13 cellular contexts compared by ENCODE assay signal in genomic region chr3:29284578-29284977, GRCh38. TPM values are rescaled to one million over a fixed set of nuclear protein-coding genes. Genes with fewer than 3 reads are reported as not detected.
DNase-seq lines count a peak whose midpoint lies in the region; ATAC-seq and TF ChIP-seq lines count a peak whose summit lies in the region.
"Had no signal": no experiment of that assay in that cellular context is flagged by ENCODE, and none has a peak within 500 bp of the region (broad histone marks: within the 10 kb centered on the region; RNA-seq: fewer than 3 reads in every experiment).

No MANE protein-coding gene starts in this region.

- H3K4me1 Mint-ChIP-seq in chondrocyte (ENCODE audit: low read depth): peaks cover 61% of the 10 kb centered on the region

- H3K36me3 Mint-ChIP-seq in chondrocyte (ENCODE audit: low read depth): no peaks in the 10 kb centered on the region
- H3K36me3 Mint-ChIP-seq: neural progenitor cell had no signal

- no peak for TF ChIP-seq EP300 in suprapubic skin (IDR thresholded peaks at IDR 0.05)

- H3K27ac ChIP-seq in HEK293 (ENCODE audit: extremely low read depth, low read depth, low read length): no peak overlapping the region
- H3K27ac ChIP-seq in lower lobe of right lung: peak overlapping the region; percentile 85
- H3K27ac ChIP-seq in suprapubic skin: no peak overlapping the region
- no peak overlapping the region for H3K27ac ChIP-seq in substantia nigra (ENCODE audit: low read depth, low read length, poor library complexity, severe bottlenecking)
- no peak overlapping the region for H3K27ac ChIP-seq in RWPE1
- H3K27ac ChIP-seq: neural progenitor cell had no signal

- ATAC-seq in lower lobe of right lung (no peak), HG03095 (IDR thresholded peaks at IDR 0.05; ENCODE audit: unreplicated experiment) (no peak)
- ATAC-seq: activated CD4-positive, alpha-beta T cell treated with anti-CD3 and anti-CD28 coated beads for 36 hours; stimulated activated naive CD8-positive, alpha-beta T cell treated with anti-CD3 and anti-CD28 coated beads, Interleukin-15, amount 100 ng/mL, for 72 hours had no signal

- TF ChIP-seq CTCF in HEK293 (tag by site-specific recombination; IDR thresholded peaks at IDR 0.05) (no peak), chondrocyte (IDR thresholded peaks at IDR 0.05) (no peak), lower lobe of right lung (IDR thresholded peaks at IDR 0.05) (no peak), suprapubic skin (IDR thresholded peaks at IDR 0.05) (no peak), RWPE1 (conservative IDR thresholded peaks at IDR 0.05; ENCODE audit: low read depth) (no peak)

- H3K27me3 ChIP-seq in lower lobe of right lung (ENCODE audit: low read depth) (no peaks in the 10 kb centered on the region), suprapubic skin (no peaks in the 10 kb centered on the region)
- H3K27me3 ChIP-seq: neural progenitor cell had no signal

- H3K4me1 ChIP-seq in HEK293 (ENCODE audit: control insufficient read depth, insufficient read depth, low read length) (peaks cover 9% of the 10 kb centered on the region; the same call in 1 of the 2 replicates), lower lobe of right lung (no peaks in the 10 kb centered on the region), suprapubic skin (peaks cover 28% of the 10 kb centered on the region)

- peak overlapping the region; percentile 99 for H3K27ac Mint-ChIP-seq in chondrocyte (ENCODE audit: unreplicated experiment)
- H3K27ac Mint-ChIP-seq: neural progenitor cell had no signal

- H3K36me3 ChIP-seq in HEK293 (ENCODE audit: control insufficient read depth in 2 of 2, insufficient read depth in 1 of 2, low read length in 2 of 2): no peaks in the 10 kb centered on the region
- no peaks in the 10 kb centered on the region for H3K36me3 ChIP-seq in lower lobe of right lung
- no peaks in the 10 kb centered on the region for H3K36me3 ChIP-seq in suprapubic skin
- H3K36me3 ChIP-seq: neural progenitor cell had no signal

- DNase-seq in chondrocyte (ENCODE audit: low spot score) (no peak), lower lobe of right lung (no peak), suprapubic skin (ENCODE audit: low spot score in 2 of 2) (no peak), substantia nigra (lab: John Stamatoyannopoulos, UW) (no peak), RWPE1 (ENCODE audit: low spot score) (no peak)
- DNase-seq in central memory CD4-positive, alpha-beta T cell: no peak
- DNase-seq: activated CD4-positive, alpha-beta T cell treated with anti-CD3 and anti-CD28 coated beads for 36 hours; activated gamma-delta T cell treated with Interleukin-2 at 50 U/mL for 16 hours; stimulated activated CD4-positive, alpha-beta T cell treated with anti-CD3 and anti-CD28 coated beads, Interleukin-4, amount 100 ng/mL, for 24 hours; stimulated activated naive CD8-positive, alpha-beta T cell treated with anti-CD3 and anti-CD28 coated beads, Interleukin-15, amount 100 ng/mL, for 72 hours had no signal

- H3K9me3 ChIP-seq in HEK293 (ENCODE audit: control insufficient read depth, insufficient read depth, low read depth, low read length): no peaks in the 10 kb centered on the region
- H3K9me3 ChIP-seq in lower lobe of right lung: no peaks in the 10 kb centered on the region
- no peaks in the 10 kb centered on the region for H3K9me3 ChIP-seq in suprapubic skin

- POLR2A ChIA-PET in HEK293 (lab: Yijun Ruan, JAX) (no interaction called here), RWPE1 (lab: Yijun Ruan, JAX; ENCODE audit: low non-redundant PET) (no interaction called here)

- CTCF ChIA-PET in HEK293 (lab: Yijun Ruan, JAX) (no interaction called here), RWPE1 (lab: Yijun Ruan, JAX) (no interaction called here)

- WGBS in suprapubic skin: 50% methylated on average over 3 of the region's 3 CpGs

- intact Hi-C loops in lower lobe of right lung (cut with DNase I): loop anchor here (10.0 kb wide), 1 partner anchor 50 kb away; no protein-coding TSS in a partner anchor

- H3K27me3 Mint-ChIP-seq in chondrocyte (ENCODE audit: low read depth): no peaks in the 10 kb centered on the region

- TF ChIP-seq POLR2A in suprapubic skin (IDR thresholded peaks at IDR 0.05): no peak

- H3K4me3 Mint-ChIP-seq in chondrocyte (ENCODE audit: unreplicated experiment): peak overlapping the region; percentile 94
- H3K4me3 Mint-ChIP-seq: activated CD4-positive, alpha-beta T cell treated with anti-CD3 and anti-CD28 coated beads for 36 hours; neural progenitor cell had no signal

- H3K9me3 Mint-ChIP-seq in chondrocyte (ENCODE audit: low read depth): no peaks in the 10 kb centered on the region
- H3K9me3 Mint-ChIP-seq: neural progenitor cell; stimulated activated naive CD8-positive, alpha-beta T cell treated with anti-CD3 and anti-CD28 coated beads, Interleukin-15, amount 100 ng/mL, for 72 hours had no signal

- no peak overlapping the region for H3K4me3 ChIP-seq in HEK293 (ENCODE audit: low read depth, low read length)
- peak overlapping the region; percentile 64 for H3K4me3 ChIP-seq in lower lobe of right lung
- H3K4me3 ChIP-seq in suprapubic skin: peak overlapping the region; percentile 58
- H3K4me3 ChIP-seq: neural progenitor cell had no signal

TF ChIP-seq in HEK293, 187 proteins besides CTCF, POLR2A, EP300 and RAD21:
- 0 out of 2 replicates have a peak, but pooled peaks have one; percentile 24 for TF ChIP-seq ZNF629 (tag by site-specific recombination; IDR thresholded peaks at IDR 0.05)
- TF ChIP-seq ZNF626 (tag by site-specific recombination; IDR thresholded peaks at IDR 0.05): no peak

RNA-seq across cellular contexts. Expression of gene RBMS3, which starts 3.7 kb away (rescaled TPM):
- 46.7 to 82.6 TPM (median 47.6 TPM) in 3 replicates for total RNA-seq in chondrocyte
- total RNA-seq in lower lobe of right lung: 58.5 TPM
- total RNA-seq in suprapubic skin: 10 to 100 TPM in 2 of 4 donors, 1 to 10 TPM in 2; 7.7 to 23.4 (median 11.9) TPM
